7 cellular contexts compared by ENCODE assay signal in the genomic region with DNA sequence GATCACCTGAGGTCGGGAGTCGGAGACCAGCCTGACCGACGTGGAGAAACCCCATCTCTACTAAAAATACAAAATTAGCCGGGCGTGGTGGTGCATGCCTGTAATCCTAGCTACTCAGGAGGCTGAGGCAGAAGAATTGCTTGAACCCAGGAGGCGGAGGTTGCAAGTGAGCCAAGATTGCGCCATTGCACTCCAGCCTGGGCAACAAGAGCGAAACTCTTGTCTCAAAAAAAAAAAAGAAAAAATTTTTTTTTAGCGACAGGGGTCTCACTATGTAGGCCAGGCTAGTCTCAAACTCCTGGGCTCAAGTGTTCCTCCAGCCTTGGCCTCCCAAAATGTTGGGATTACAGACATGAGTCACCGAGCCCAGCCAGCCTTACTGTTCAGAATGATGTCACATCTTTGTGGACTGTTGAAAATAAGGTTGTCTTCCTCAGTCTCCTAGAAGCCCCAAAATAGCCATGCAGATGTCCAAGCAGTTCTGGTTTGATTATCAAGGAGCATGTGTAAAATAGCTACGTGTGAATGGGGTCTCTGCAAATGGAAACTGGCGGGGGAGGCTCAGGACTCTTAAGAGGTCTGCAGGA.
DNase-seq lines count a peak whose midpoint lies in the region; ATAC-seq, FAIRE-seq and TF ChIP-seq lines count a peak whose summit lies in the region.
"Not testable (repeated sequence)": the region's sequence is repeated elsewhere in the genome, so short reads cannot be mapped to it uniquely, and the experiment has no call there.

No MANE protein-coding gene starts in this region.

- not testable (repeated sequence) for ATAC-seq in pancreas

- peak overlapping the region in 13 of 59 donors; percentile 3 to 81 (median 70) for H3K4me3 ChIP-seq in dorsolateral prefrontal cortex
- not testable (repeated sequence) for H3K4me3 ChIP-seq in fibroblast of the aortic adventitia (ENCODE audit: low read depth, low read length)
- H3K4me3 ChIP-seq in pancreas, result peak overlapping the region in 2 of 4 donors; percentile 51 to 69

- intact Hi-C loops in dorsolateral prefrontal cortex (cut with DNase I); pancreas (cut with DNase I): not testable (repeated sequence)

- 68 to 73% methylated on average over 13 of the region's 13 CpGs for WGBS in pancreas, 2 donors

- not testable (repeated sequence) for H3K4me1 ChIP-seq in pancreas

- DNase-seq in EL (peak; percentile 63), LHCN-M2 (ENCODE audit: low read depth) (peak; percentile 68), dorsolateral prefrontal cortex (peak in 1 of 10 donors; percentile 33), fibroblast of the aortic adventitia (ENCODE audit: low read depth) (peak; percentile 50), mesenteric fat pad (ENCODE audit: low spot score) (peak; percentile 18)
- peak; percentile 8 for DNase-seq in activated CD8-positive, alpha-beta memory T cell treated with anti-CD3 and anti-CD28 coated beads, Interleukin-2, amount 50 U/mL, for 48 hours
- DNase-seq in pancreas, result not testable (repeated sequence)

- not testable (repeated sequence) for FAIRE-seq in pancreas (lab: Jason Lieb, UNC)

- not testable (repeated sequence) for H3K27me3 ChIP-seq in dorsolateral prefrontal cortex, pancreas

- not testable (repeated sequence) for TF ChIP-seq CTCF in dorsolateral prefrontal cortex (IDR thresholded peaks at IDR 0.05 in 54 of 56, conservative IDR thresholded peaks at IDR 0.05 in 2 of 56; ENCODE audit: low read depth in 1 of 56, partially characterized antibody in 56 of 56); fibroblast of the aortic adventitia (IDR thresholded peaks at IDR 0.05; ENCODE audit: insufficient read depth, low read length); pancreas (IDR thresholded peaks at IDR 0.05)

- not testable (repeated sequence) for H3K36me3 ChIP-seq in pancreas

- H3K27ac ChIP-seq in dorsolateral prefrontal cortex, result peak overlapping the region in 43 of 59 donors; percentile 7 to 79 (median 60)
- H3K27ac ChIP-seq in pancreas, result peak overlapping the region; percentile 68 to 86 (median 80)

- H3K9me3 ChIP-seq in pancreas, result not testable (repeated sequence)
